Comparison of ENCODE assay signal across 1 cellular context in the genomic region with DNA sequence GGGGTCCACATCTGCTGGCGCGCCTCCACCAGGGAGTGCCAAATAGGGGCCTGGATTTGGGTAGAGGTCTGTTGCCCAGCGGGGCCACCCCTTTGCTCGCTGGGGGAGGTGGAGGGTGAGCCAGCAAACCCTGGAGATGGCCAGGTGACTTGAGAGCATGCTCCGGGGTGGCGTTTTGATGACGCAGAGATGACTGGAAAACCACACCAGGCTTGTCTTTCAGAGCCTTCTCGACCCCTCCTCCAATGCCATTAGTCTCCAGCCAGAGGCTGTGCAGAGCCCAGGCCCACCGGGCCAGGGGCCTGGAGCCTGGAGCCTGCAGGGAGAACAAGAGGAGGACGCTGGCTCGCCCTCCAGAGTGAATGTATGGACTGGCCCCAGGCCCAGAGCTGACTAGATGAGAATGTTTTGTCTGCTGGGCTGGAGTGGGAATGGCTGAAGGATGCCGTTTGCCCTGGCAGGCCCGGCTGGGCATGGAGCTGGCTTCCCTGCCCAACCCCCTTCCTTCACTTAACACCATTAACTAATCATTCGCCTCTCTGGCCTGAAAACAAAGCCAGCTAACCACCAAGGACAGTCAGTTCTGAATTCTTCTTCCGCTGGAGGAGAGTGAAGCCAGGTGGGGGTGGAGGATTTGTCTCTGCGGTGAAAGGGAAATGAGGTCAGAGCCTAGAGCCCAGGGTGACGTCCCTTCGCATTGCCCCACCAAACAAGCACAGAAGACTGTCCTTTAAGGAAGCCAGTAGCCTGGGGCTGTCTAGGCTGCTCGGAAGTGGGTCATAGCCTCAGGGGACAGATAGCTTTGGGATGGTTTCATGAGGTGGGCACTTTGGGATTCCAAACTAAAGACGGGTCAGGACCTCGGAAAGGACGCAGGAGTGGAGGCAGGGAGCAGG.
TF ChIP-seq lines count a peak whose summit lies in the region.

No MANE protein-coding gene starts in this region.

TF ChIP-seq in K562, 482 proteins besides CTCF, POLR2A, EP300 and RAD21 (continued from another document and continues in another):
- peak; percentile 87 for TF ChIP-seq ZNF592 (IDR thresholded peaks at IDR 0.05)
- TF ChIP-seq WHSC1 (IDR thresholded peaks at IDR 0.05; ENCODE audit: low read length): no peak
- TF ChIP-seq, protein P1, sequence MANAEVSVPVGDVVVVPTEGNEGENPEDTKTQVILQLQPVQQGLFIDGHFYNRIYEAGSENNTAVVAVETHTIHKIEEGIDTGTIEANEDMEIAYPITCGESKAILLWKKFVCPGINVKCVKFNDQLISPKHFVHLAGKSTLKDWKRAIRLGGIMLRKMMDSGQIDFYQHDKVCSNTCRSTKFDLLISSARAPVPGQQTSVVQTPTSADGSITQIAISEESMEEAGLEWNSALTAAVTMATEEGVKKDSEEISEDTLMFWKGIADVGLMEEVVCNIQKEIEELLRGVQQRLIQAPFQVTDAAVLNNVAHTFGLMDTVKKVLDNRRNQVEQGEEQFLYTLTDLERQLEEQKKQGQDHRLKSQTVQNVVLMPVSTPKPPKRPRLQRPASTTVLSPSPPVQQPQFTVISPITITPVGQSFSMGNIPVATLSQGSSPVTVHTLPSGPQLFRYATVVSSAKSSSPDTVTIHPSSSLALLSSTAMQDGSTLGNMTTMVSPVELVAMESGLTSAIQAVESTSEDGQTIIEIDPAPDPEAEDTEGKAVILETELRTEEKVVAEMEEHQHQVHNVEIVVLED (CRISPR knock-in tag; IDR thresholded peaks at IDR 0.05): no peak
- TF ChIP-seq SOX6 (IDR thresholded peaks at IDR 0.05): peak; percentile 46
- no peak for TF ChIP-seq PRPF4 (IDR thresholded peaks at IDR 0.05; ENCODE audit: insufficient read depth, low read depth, low read length, poor library complexity, severe bottlenecking)
- TF ChIP-seq ZBTB12 (CRISPR knock-in tag; IDR thresholded peaks at IDR 0.05): peak; percentile 48; the same call in 1 of the 2 replicates
- TF ChIP-seq GATAD2B (IDR thresholded peaks at IDR 0.05; ENCODE audit: borderline replicate concordance): no peak
- TF ChIP-seq PYGO2 (tag; IDR thresholded peaks at IDR 0.05): no peak; the same call in 1 of the 2 replicates
- TF ChIP-seq RBM17 (IDR thresholded peaks at IDR 0.05; ENCODE audit: borderline replicate concordance, low read depth, low read length): no peak
- TF ChIP-seq NFE2 (IDR thresholded peaks at IDR 0.05; ENCODE audit: low read depth): 0 out of 2 replicates have a peak, but pooled peaks have one; percentile 28
- TF ChIP-seq SRSF3 (IDR thresholded peaks at IDR 0.05; ENCODE audit: insufficient read depth, low read length): no peak
- TF ChIP-seq ZNF146 (CRISPR knock-in tag; IDR thresholded peaks at IDR 0.05; ENCODE audit: unreplicated experiment): no peak
- TF ChIP-seq, protein P2, sequence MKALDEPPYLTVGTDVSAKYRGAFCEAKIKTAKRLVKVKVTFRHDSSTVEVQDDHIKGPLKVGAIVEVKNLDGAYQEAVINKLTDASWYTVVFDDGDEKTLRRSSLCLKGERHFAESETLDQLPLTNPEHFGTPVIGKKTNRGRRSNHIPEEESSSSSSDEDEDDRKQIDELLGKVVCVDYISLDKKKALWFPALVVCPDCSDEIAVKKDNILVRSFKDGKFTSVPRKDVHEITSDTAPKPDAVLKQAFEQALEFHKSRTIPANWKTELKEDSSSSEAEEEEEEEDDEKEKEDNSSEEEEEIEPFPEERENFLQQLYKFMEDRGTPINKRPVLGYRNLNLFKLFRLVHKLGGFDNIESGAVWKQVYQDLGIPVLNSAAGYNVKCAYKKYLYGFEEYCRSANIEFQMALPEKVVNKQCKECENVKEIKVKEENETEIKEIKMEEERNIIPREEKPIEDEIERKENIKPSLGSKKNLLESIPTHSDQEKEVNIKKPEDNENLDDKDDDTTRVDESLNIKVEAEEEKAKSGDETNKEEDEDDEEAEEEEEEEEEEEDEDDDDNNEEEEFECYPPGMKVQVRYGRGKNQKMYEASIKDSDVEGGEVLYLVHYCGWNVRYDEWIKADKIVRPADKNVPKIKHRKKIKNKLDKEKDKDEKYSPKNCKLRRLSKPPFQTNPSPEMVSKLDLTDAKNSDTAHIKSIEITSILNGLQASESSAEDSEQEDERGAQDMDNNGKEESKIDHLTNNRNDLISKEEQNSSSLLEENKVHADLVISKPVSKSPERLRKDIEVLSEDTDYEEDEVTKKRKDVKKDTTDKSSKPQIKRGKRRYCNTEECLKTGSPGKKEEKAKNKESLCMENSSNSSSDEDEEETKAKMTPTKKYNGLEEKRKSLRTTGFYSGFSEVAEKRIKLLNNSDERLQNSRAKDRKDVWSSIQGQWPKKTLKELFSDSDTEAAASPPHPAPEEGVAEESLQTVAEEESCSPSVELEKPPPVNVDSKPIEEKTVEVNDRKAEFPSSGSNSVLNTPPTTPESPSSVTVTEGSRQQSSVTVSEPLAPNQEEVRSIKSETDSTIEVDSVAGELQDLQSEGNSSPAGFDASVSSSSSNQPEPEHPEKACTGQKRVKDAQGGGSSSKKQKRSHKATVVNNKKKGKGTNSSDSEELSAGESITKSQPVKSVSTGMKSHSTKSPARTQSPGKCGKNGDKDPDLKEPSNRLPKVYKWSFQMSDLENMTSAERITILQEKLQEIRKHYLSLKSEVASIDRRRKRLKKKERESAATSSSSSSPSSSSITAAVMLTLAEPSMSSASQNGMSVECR (CRISPR knock-in tag; IDR thresholded peaks at IDR 0.05): peak; percentile 51; the same call in 1 of the 2 replicates
- TF ChIP-seq ZBTB11 (CRISPR knock-in tag; IDR thresholded peaks at IDR 0.05): peak in 1 of 3 experiments; percentile 43; a peak in 2 of 6 replicates
- TF ChIP-seq, protein P3, sequence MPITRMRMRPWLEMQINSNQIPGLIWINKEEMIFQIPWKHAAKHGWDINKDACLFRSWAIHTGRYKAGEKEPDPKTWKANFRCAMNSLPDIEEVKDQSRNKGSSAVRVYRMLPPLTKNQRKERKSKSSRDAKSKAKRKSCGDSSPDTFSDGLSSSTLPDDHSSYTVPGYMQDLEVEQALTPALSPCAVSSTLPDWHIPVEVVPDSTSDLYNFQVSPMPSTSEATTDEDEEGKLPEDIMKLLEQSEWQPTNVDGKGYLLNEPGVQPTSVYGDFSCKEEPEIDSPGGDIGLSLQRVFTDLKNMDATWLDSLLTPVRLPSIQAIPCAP (CRISPR knock-in tag; IDR thresholded peaks at IDR 0.05; ENCODE audit: borderline replicate concordance): 0 out of 2 replicates have a peak, but pooled peaks have one; percentile 54
- 0 out of 2 replicates have a peak, but pooled peaks have one; percentile 20 for TF ChIP-seq CBFB (CRISPR knock-in tag; IDR thresholded peaks at IDR 0.05)
- peak; percentile 28; the same call in 1 of the 2 replicates for TF ChIP-seq ARID1B (IDR thresholded peaks at IDR 0.05)
- TF ChIP-seq, protein P4, sequence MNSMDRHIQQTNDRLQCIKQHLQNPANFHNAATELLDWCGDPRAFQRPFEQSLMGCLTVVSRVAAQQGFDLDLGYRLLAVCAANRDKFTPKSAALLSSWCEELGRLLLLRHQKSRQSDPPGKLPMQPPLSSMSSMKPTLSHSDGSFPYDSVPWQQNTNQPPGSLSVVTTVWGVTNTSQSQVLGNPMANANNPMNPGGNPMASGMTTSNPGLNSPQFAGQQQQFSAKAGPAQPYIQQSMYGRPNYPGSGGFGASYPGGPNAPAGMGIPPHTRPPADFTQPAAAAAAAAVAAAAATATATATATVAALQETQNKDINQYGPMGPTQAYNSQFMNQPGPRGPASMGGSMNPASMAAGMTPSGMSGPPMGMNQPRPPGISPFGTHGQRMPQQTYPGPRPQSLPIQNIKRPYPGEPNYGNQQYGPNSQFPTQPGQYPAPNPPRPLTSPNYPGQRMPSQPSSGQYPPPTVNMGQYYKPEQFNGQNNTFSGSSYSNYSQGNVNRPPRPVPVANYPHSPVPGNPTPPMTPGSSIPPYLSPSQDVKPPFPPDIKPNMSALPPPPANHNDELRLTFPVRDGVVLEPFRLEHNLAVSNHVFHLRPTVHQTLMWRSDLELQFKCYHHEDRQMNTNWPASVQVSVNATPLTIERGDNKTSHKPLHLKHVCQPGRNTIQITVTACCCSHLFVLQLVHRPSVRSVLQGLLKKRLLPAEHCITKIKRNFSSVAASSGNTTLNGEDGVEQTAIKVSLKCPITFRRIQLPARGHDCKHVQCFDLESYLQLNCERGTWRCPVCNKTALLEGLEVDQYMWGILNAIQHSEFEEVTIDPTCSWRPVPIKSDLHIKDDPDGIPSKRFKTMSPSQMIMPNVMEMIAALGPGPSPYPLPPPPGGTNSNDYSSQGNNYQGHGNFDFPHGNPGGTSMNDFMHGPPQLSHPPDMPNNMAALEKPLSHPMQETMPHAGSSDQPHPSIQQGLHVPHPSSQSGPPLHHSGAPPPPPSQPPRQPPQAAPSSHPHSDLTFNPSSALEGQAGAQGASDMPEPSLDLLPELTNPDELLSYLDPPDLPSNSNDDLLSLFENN (IDR thresholded peaks at IDR 0.05; ENCODE audit: low read depth in 2 of 2, low read length in 2 of 2): peak in 1 of 2 experiments; percentile 20; a peak in 1 of 4 replicates
- peak in 1 of 2 experiments; percentile 31; a peak in 2 of 4 replicates for TF ChIP-seq RCOR1 (IDR thresholded peaks at IDR 0.05; ENCODE audit: borderline replicate concordance in 1 of 2, low read depth in 2 of 2, low read length in 2 of 2)
- peak; percentile 68 for TF ChIP-seq DMBX1 (CRISPR knock-in tag; IDR thresholded peaks at IDR 0.05; ENCODE audit: borderline replicate concordance)
